Comparison of ENCODE assay signal across 18 cellular contexts in the genomic region with DNA sequence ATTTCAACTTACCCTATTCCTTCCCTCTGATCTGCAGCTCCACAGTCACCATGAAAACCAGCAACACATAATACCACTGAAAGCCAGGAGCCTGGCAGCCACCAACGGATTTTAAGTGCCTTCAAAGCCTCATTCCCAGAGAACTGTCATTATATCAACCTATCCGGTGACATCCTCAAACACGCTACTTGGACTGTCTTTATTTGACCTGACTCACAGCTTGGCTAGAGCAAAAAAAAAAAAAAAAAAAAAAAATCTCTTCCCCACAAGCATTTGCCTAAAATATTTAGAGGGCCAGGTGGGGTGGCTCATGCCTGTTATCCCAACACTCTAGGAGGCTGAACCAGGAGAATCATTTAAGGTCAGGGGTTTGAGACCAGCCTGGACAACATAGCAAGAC.
"Had no signal": no experiment of that assay in that cellular context is flagged by ENCODE, and none has a peak within 500 bp of the region (broad histone marks: within the 10 kb centered on the region; RNA-seq: fewer than 3 reads in every experiment).

No MANE protein-coding gene starts in this region.

- H3K4me3 Mint-ChIP-seq: activated CD4-positive, alpha-beta memory T cell treated with anti-CD3 and anti-CD28 coated beads for 36 hours; activated CD4-positive, alpha-beta T cell treated with anti-CD3 and anti-CD28 coated beads for 36 hours; activated naive CD8-positive, alpha-beta T cell; activated T-helper 1 cell treated with anti-CD3 and anti-CD28 coated beads, Interleukin-12 subunit alpha, Interleukin-12 subunit beta, Interleukin-2, Interleukin-4 antibody, amounts not matched to agents 30 ng/mL and 10 ng/mL and 1 ng/mL, durations not matched to agents 14 hours and 24 hours and 36 hours; naive thymus-derived CD8-positive, alpha-beta T cell; WTC11 had no signal

- ATAC-seq: activated CD4-positive, alpha-beta T cell treated with anti-CD3 and anti-CD28 coated beads for 36 hours; naive thymus-derived CD8-positive, alpha-beta T cell; stimulated activated naive CD8-positive, alpha-beta T cell treated with anti-CD3 and anti-CD28 coated beads, Interleukin-15, Interleukin-2, amounts not matched to agents 100 U/mL and 50 U/mL, for 24 hours; WTC11 had no signal

- H3K4me1 ChIP-seq: parathyroid adenoma had no signal

- H3K27ac Mint-ChIP-seq: activated CD4-positive, alpha-beta memory T cell treated with anti-CD3 and anti-CD28 coated beads for 36 hours; activated CD4-positive, alpha-beta T cell treated with anti-CD3 and anti-CD28 coated beads for 36 hours; activated naive CD8-positive, alpha-beta T cell; activated T-helper 1 cell treated with anti-CD3 and anti-CD28 coated beads, Interleukin-12 subunit alpha, Interleukin-12 subunit beta, Interleukin-2, Interleukin-4 antibody, amounts not matched to agents 30 ng/mL and 10 ng/mL and 1 ng/mL, durations not matched to agents 14 hours and 24 hours and 36 hours; naive thymus-derived CD8-positive, alpha-beta T cell; WTC11 had no signal

- DNase-seq: activated CD4-positive, alpha-beta memory T cell treated with anti-CD3 and anti-CD28 coated beads for 36 hours; activated CD4-positive, alpha-beta T cell treated with anti-CD3 and anti-CD28 coated beads for 36 hours; activated gamma-delta T cell treated with Interleukin-2 at 50 U/mL for 16 hours; activated T-cell treated with anti-CD3 and anti-CD28 coated beads for 4 hours; amygdala; caudate nucleus; dorsolateral prefrontal cortex; left ventricle myocardium superior; naive thymus-derived CD8-positive, alpha-beta T cell; stimulated activated CD4-positive, alpha-beta T cell treated with anti-CD3 and anti-CD28 coated beads, Interleukin-2, amount 100 ng/mL, for 24 hours; stimulated activated naive CD8-positive, alpha-beta T cell treated with anti-CD3 and anti-CD28 coated beads, Interleukin-15, Interleukin-2, amounts not matched to agents 100 U/mL and 50 U/mL, for 24 hours; substantia nigra; tibial artery had no signal

- H3K36me3 ChIP-seq: heart left ventricle, tibial artery had no signal

- H3K27me3 Mint-ChIP-seq: activated CD4-positive, alpha-beta memory T cell treated with anti-CD3 and anti-CD28 coated beads for 36 hours; activated CD4-positive, alpha-beta T cell treated with anti-CD3 and anti-CD28 coated beads for 36 hours; activated naive CD8-positive, alpha-beta T cell; naive thymus-derived CD8-positive, alpha-beta T cell had no signal

- H3K4me1 Mint-ChIP-seq: activated CD4-positive, alpha-beta T cell treated with anti-CD3 and anti-CD28 coated beads for 36 hours had no signal

- H3K4me3 ChIP-seq: dorsolateral prefrontal cortex, heart left ventricle, tibial artery had no signal

- H3K27me3 ChIP-seq: dorsolateral prefrontal cortex, heart left ventricle, tibial artery had no signal

- H3K27ac ChIP-seq: dorsolateral prefrontal cortex, parathyroid adenoma, tibial artery had no signal

- H3K9ac ChIP-seq: parathyroid adenoma had no signal

- H2AFZ ChIP-seq: parathyroid adenoma had no signal
